In genomic region chr3:56595956-56596355, GRCh38 we compare ENCODE assay signal across 16 cellular contexts.
"Had no signal": no experiment of that assay in that cellular context is flagged by ENCODE, and none has a peak within 500 bp of the region (broad histone marks: within the 10 kb centered on the region; RNA-seq: fewer than 3 reads in every experiment).

No MANE protein-coding gene starts in this region.

- ATAC-seq: left colon had no signal

- H3K4me3 Mint-ChIP-seq: nephron had no signal

- H3K4me1 Mint-ChIP-seq: nephron had no signal

- DNase-seq: activated CD4-positive, alpha-beta T cell treated with anti-CD3 and anti-CD28 coated beads, Interleukin-2, amount 10 ng/mL, durations not matched to agents 24 days and 14 days; activated CD4-positive, CD25-positive, alpha-beta regulatory T cell; activated CD8-positive, alpha-beta memory T cell treated with anti-CD3 and anti-CD28 coated beads for 24 hours; anterior cingulate cortex; brain microvascular endothelial cell; colonic mucosa; erythroblast; hypothalamus; islet precursor cell; left colon; sigmoid colon; substantia nigra; SW 1271; T-helper 9 cell; tibial artery had no signal

- H3K27ac Mint-ChIP-seq: activated CD4-positive, alpha-beta T cell treated with anti-CD3 and anti-CD28 coated beads, Interleukin-2, amount 10 ng/mL, durations not matched to agents 24 days and 14 days; nephron had no signal

- H3K27me3 Mint-ChIP-seq: activated CD4-positive, alpha-beta T cell treated with anti-CD3 and anti-CD28 coated beads, Interleukin-2, amount 10 ng/mL, durations not matched to agents 24 days and 14 days had no signal
